ENCODE assay signal across 8 cellular contexts in the genomic region with DNA sequence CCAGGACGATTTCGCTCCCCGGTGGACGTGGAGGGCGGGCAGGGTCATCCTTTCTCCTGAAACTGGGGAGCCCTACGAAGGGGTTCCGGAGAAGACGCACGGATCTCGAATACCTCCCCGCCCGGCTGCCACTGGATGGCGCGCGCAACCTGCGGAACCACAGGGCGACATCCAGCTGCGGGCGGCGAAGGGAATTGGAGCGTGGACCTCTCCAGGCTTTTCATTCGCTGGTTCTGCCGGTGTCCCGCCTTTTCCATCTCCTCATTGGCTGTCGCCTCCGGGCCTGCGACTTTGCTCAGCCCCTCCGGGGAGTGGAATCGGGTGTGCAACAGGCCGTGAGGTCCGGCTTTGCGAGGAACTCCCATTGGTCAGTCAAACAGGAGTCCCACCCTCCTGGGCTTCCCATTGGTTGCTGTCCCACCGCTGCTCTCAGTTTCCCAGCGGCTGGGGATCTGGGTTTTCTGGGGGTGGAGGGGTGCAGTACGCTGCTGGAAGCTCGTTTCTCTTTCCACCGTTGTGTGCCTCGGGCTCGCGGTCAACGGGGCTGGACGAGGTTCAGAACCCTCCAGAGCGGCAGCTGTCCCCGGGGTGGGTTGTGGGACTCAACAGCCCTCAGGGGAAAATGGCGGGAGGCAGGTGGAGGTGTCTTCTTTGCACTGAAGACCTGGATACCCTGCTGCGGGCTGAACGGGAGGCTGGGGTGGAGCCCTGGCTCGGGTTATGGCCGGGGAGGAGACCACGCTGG. TPM values are rescaled to one million over a fixed set of nuclear protein-coding genes. Genes with fewer than 3 reads are reported as not detected.
A peak's percentile ranks its signal among the peaks of the same experiment; 100 is the strongest.
DNase-seq lines count a peak whose midpoint lies in the region; ATAC-seq and TF ChIP-seq lines count a peak whose summit lies in the region.

No MANE protein-coding gene starts in this region.

- BruUV-seq in Calu3 (replicated peaks; lab: Mats Ljungman, UMichigan): no TSS peak
- no TSS peak for BruUV-seq in OCI-LY7 (replicated peaks; lab: Mats Ljungman, UMichigan)

- H3K9ac ChIP-seq in mucosa of rectum (ENCODE audit: low read depth in 1 of 2, low read length in 2 of 2): peak overlapping the region in 1 of 2 donors; percentile 55

- peak overlapping the region; percentile 52 for H3K27ac ChIP-seq in OCI-LY7 (ENCODE audit: low read depth, low read length, poor library complexity, severe bottlenecking)
- H3K27ac ChIP-seq in esophagus (ENCODE audit: low read depth in 2 of 2, low read length in 1 of 2): peak overlapping the region; percentile 34 to 66
- peak overlapping the region in 1 of 2 donors; percentile 67 for H3K27ac ChIP-seq in mucosa of rectum (ENCODE audit: low read depth in 2 of 2, low read length in 2 of 2)

- H3K4me1 Mint-ChIP-seq in Calu3 (ENCODE audit: low read depth, unreplicated experiment): no peaks in the 10 kb centered on the region

- intact Hi-C loops in Calu3 (cut with micrococcal nuclease; ENCODE audit: unreplicated experiment): loop anchor here (5.0 to 10.0 kb wide), 2 partner anchors 286 to 598 kb away; no protein-coding TSS in a partner anchor
- intact Hi-C loops in OCI-LY7 (cut with micrococcal nuclease; ENCODE audit: unreplicated experiment): loop anchor here (5.0 kb wide), 3 partner anchors 398 to 598 kb away; no protein-coding TSS in a partner anchor

- no peaks in the 10 kb centered on the region for H3K27me3 Mint-ChIP-seq in Calu3 (ENCODE audit: unreplicated experiment)

- no peaks in the 10 kb centered on the region for H3K9me3 Mint-ChIP-seq in Calu3 (ENCODE audit: low read depth, unreplicated experiment)

- WGBS in esophagus, 2 donors: 1% methylated on average over 50 of the region's 50 CpGs

- H3K9me3 ChIP-seq in OCI-LY7 (ENCODE audit: low read length) (peaks cover 8% of the 10 kb centered on the region), esophagus (ENCODE audit: control insufficient read depth in 2 of 2, insufficient read depth in 1 of 2, low read depth in 1 of 2, low read length in 1 of 2) (peaks cover 3% of the 10 kb centered on the region in 2 donors), mucosa of rectum (ENCODE audit: control insufficient read depth in 2 of 2, low read length in 2 of 2) (no peaks in the 10 kb centered on the region)

- H3K4me1 ChIP-seq in OCI-LY7 (ENCODE audit: insufficient read depth, low read length, poor library complexity, severe bottlenecking) (peaks cover 15% of the 10 kb centered on the region), esophagus (ENCODE audit: control insufficient read depth in 2 of 2, insufficient read depth in 2 of 2, low read length in 1 of 2) (no peaks in the 10 kb centered on the region), mucosa of rectum (ENCODE audit: control insufficient read depth in 2 of 2, insufficient read depth in 2 of 2, low read length in 2 of 2) (peaks cover 0 to 5% of the 10 kb centered on the region in 2 donors)

- peak overlapping the region; percentile 64 for H3K27ac Mint-ChIP-seq in Calu3 (ENCODE audit: unreplicated experiment)

- no peaks in the 10 kb centered on the region for H3K79me2 ChIP-seq in OCI-LY7 (ENCODE audit: insufficient read depth, low read depth, low read length)

- DNase-seq in Calu3 (peak; percentile 95), HuH-7 (ENCODE audit: low spot score) (peak; percentile 91), OCI-LY7 (ENCODE audit: low spot score) (peak; percentile 99), activated T-cell treated with anti-CD3 and anti-CD28 coated beads for 48 hours (ENCODE audit: low read depth) (peak; percentile 90)
- DNase-seq in stimulated activated CD8-positive, alpha-beta memory T cell treated with anti-CD3 and anti-CD28 coated beads, Interleukin-4, amount 100 ng/mL, for 4 hours (ENCODE audit: low read depth in 2 of 2, low spot score in 1 of 2): peak; percentile 76 to 83

- H3K4me3 Mint-ChIP-seq in Calu3 (ENCODE audit: low read depth, unreplicated experiment): peak overlapping the region; percentile 92

- CTCF ChIA-PET in Calu3 (lab: Charles Lee): interaction anchor here (0.7 kb wide), 1 partner anchor 587 kb away, joined by 4 read pairs; the partner anchor contains the start of genes CTNS and SHPK
- CTCF ChIA-PET in OCI-LY7 (lab: Charles Lee; ENCODE audit: unreplicated experiment): interaction anchor here (0.6 kb wide), 1 partner anchor 324 kb away, joined by 3 read pairs; no protein-coding TSS in a partner anchor

- H3K9me2 ChIP-seq in OCI-LY7 (ENCODE audit: insufficient read depth, low read length): no peaks in the 10 kb centered on the region

- peaks cover 9% of the 10 kb centered on the region for H3K36me3 Mint-ChIP-seq in Calu3 (ENCODE audit: insufficient read depth, unreplicated experiment)

- H3K4me3 ChIP-seq in OCI-LY7 (ENCODE audit: low read depth, low read length, poor library complexity, severe bottlenecking) (peak overlapping the region; percentile 81), esophagus (ENCODE audit: low read depth in 1 of 2, low read length in 2 of 2) (peak overlapping the region; percentile 56 to 64), mucosa of rectum (ENCODE audit: low read length in 2 of 2) (peak overlapping the region; percentile 69 to 90)

- TF ChIP-seq CTCF in Calu3 (IDR thresholded peaks at IDR 0.05; ENCODE audit: unreplicated experiment) (peak; percentile 41), OCI-LY7 (conservative IDR thresholded peaks at IDR 0.05; ENCODE audit: low read length) (peak; percentile 94)

- peak overlapping the region; percentile 86 for H3K4me2 ChIP-seq in OCI-LY7 (ENCODE audit: low read length)

- peak; percentile 93 for ATAC-seq in GM21447 (IDR thresholded peaks at IDR 0.05; ENCODE audit: unreplicated experiment)

- H3K36me3 ChIP-seq in OCI-LY7 (ENCODE audit: insufficient read depth, low read length) (no peaks in the 10 kb centered on the region), esophagus (ENCODE audit: control insufficient read depth in 2 of 2, insufficient read depth in 2 of 2, low read length in 1 of 2) (no peaks in the 10 kb centered on the region), mucosa of rectum (ENCODE audit: control insufficient read depth in 2 of 2, insufficient read depth in 2 of 2, low read length in 2 of 2) (no peaks in the 10 kb centered on the region)

- H2AFZ ChIP-seq in OCI-LY7 (ENCODE audit: low read length): peak overlapping the region; percentile 92

- H3K27me3 ChIP-seq in esophagus (ENCODE audit: control insufficient read depth in 1 of 2, insufficient read depth in 2 of 2, low read length in 2 of 2): no peaks in the 10 kb centered on the region
- no peaks in the 10 kb centered on the region for H3K27me3 ChIP-seq in mucosa of rectum (ENCODE audit: control insufficient read depth in 2 of 2, insufficient read depth in 2 of 2, low read length in 2 of 2)

- no peaks in the 10 kb centered on the region for H4K20me1 ChIP-seq in OCI-LY7 (ENCODE audit: insufficient read depth, low read length)

- POLR2A ChIA-PET in OCI-LY7 (lab: Charles Lee): no interaction called here

RNA-seq across cellular contexts. Expression of gene OR1D5, which starts 14.5 kb away (rescaled TPM):
- not detected in 2 replicates for total RNA-seq in Calu3 (2022)
- total RNA-seq in OCI-LY7 (2014; rRNA removed; shearing (Covaris generic)): not detected in 2 replicates
- total RNA-seq in OCI-LY7 (2022): not detected in 2 replicates
- polyA plus RNA-seq in esophagus: not detected

RNA-seq across cellular contexts. Expression of gene OR1D2, which starts 55.3 kb away (rescaled TPM):
- total RNA-seq in Calu3 (2022): not detected in 2 replicates
- total RNA-seq in OCI-LY7 (2014; rRNA removed; shearing (Covaris generic)): not detected in 2 replicates
- total RNA-seq in OCI-LY7 (2022): not detected in 2 replicates
- not detected for polyA plus RNA-seq in esophagus
